Comparison of ENCODE assay signal across 8 cellular contexts in the genomic region with DNA sequence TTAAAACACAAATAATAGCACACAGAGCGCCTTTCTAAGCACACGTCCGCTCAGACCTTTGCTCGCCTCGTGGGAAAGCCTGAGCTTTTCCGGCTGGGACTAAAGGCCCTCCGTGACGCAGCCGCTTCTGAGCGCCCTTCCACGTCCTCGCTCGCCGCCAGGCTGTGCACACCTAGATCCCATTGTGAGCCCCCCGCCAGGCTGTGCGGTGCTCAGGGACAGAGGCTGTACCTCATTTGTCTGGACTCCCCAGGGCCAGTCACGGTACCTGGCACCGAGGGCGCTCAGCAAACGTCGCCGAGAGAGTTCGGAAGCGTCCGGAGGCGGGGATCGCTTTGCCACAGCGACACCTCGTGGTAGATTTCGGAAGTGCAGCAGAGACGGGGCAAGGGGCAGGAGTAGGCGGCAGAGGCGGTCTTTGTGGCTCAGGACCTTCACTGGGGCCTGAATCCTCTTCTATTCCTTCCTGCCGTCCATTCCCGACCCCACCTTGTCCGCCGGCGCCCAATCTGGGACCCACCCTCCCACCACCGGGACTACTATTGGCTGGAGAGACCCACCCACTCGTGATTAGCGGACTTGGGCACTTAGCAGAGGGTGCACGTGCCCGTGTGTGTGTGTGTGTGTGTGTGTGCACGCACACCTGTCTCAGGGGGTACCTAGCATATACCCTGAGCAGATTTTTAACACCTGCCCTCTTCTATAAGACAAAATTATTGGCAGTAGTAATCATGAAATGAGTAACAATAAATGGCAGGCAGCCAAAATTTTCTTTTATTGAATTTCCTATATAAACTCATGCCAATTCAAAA.
DNase-seq lines count a peak whose midpoint lies in the region; ATAC-seq and TF ChIP-seq lines count a peak whose summit lies in the region.

No MANE protein-coding gene starts in this region.

- no peaks in the 10 kb centered on the region for H3K36me3 ChIP-seq in lower lobe of right lung

- TF ChIP-seq CTCF in lower lobe of right lung (IDR thresholded peaks at IDR 0.05), result peak; percentile 99

- intact Hi-C loops in lower lobe of right lung (cut with DNase I), result loop anchor here (10.0 kb wide), 1 partner anchor 66 kb away; no protein-coding TSS in a partner anchor

- peak overlapping the region; percentile 56 for H3K4me3 ChIP-seq in lower lobe of right lung

- H3K27ac ChIP-seq in lower lobe of right lung, result no peak overlapping the region

- H3K9me3 ChIP-seq in lower lobe of right lung, result no peaks in the 10 kb centered on the region

- DNase-seq in AG08396 (ENCODE audit: low spot score) (peak; percentile 90), NCI-H460 (ENCODE audit: extremely low read depth, low read depth) (peak; percentile 73), dermis blood vessel endothelial cell (peak; percentile 79), lower lobe of right lung (peak; percentile 87)
- DNase-seq in activated CD4-positive, alpha-beta T cell treated with anti-CD3 and anti-CD28 coated beads, Interleukin-2, amount 50 U/mL, for 24 hours (ENCODE audit: low read depth in 1 of 2, low spot score in 1 of 2), result peak; percentile 88 to 97
- DNase-seq in stimulated activated CD4-positive, alpha-beta T cell treated with anti-CD3 and anti-CD28 coated beads, Interleukin-4, amount 100 ng/mL, for 4 hours, result peak; percentile 79 to 95

- peaks cover 23% of the 10 kb centered on the region for H3K27me3 ChIP-seq in lower lobe of right lung (ENCODE audit: low read depth)

- ATAC-seq in GM18870 (IDR thresholded peaks at IDR 0.05; ENCODE audit: unreplicated experiment) (peak; percentile 67), HG03342 (IDR thresholded peaks at IDR 0.05; ENCODE audit: unreplicated experiment) (peak; percentile 93), lower lobe of right lung (peak; percentile 93 to 95)

- H3K4me1 ChIP-seq in lower lobe of right lung, result peaks cover 11% of the 10 kb centered on the region
